In genomic region chr5:157172408-157172807, GRCh38 we compare ENCODE assay signal across 10 cellular contexts. TPM values are rescaled to one million over a fixed set of nuclear protein-coding genes. Genes with fewer than 3 reads are reported as not detected.
DNase-seq lines count a peak whose midpoint lies in the region; ATAC-seq and TF ChIP-seq lines count a peak whose summit lies in the region.
"Had no signal": no experiment of that assay in that cellular context is flagged by ENCODE, and none has a peak within 500 bp of the region (broad histone marks: within the 10 kb centered on the region; RNA-seq: fewer than 3 reads in every experiment).

No MANE protein-coding gene starts in this region.

- peaks cover 11% of the 10 kb centered on the region; the same call in 2 of the 3 replicates for H3K9me3 Mint-ChIP-seq in GM23338
- H3K9me3 Mint-ChIP-seq in activated naive CD8-positive, alpha-beta T cell treated with anti-CD3 and anti-CD28 coated beads, Interleukin-2, amount 10 ng/mL, durations not matched to agents 7 days and 5 days, result peaks cover 8% of the 10 kb centered on the region
- H3K9me3 Mint-ChIP-seq in stimulated activated effector memory CD8-positive, alpha-beta T cell treated with anti-CD3 and anti-CD28 coated beads, Interleukin-12 subunit alpha, Interleukin-12 subunit beta, amount 100 ng/mL, for 72 hours, result peaks cover 6% of the 10 kb centered on the region

- H3K36me3 Mint-ChIP-seq in GM23338 (ENCODE audit: low read depth), result no peaks in the 10 kb centered on the region; the same call in 2 of the 3 replicates
- peaks cover 15% of the 10 kb centered on the region for H3K36me3 Mint-ChIP-seq in activated naive CD8-positive, alpha-beta T cell treated with anti-CD3 and anti-CD28 coated beads, Interleukin-2, amount 10 ng/mL, durations not matched to agents 7 days and 5 days
- no peaks in the 10 kb centered on the region for H3K36me3 Mint-ChIP-seq in stimulated activated effector memory CD8-positive, alpha-beta T cell treated with anti-CD3 and anti-CD28 coated beads, Interleukin-12 subunit alpha, Interleukin-12 subunit beta, amount 100 ng/mL, for 72 hours

- H3K4me3 ChIP-seq in GM23338 (no peak overlapping the region), MG63 (no peak overlapping the region)
- H3K4me3 ChIP-seq: skin epidermis had no signal

- H3K36me3 ChIP-seq in GM23338 (ENCODE audit: insufficient read depth) (no peaks in the 10 kb centered on the region), MG63 (no peaks in the 10 kb centered on the region)

- no peaks in the 10 kb centered on the region for H3K9me3 ChIP-seq in MG63

- TF ChIP-seq POLR2A in Raji (IDR thresholded peaks at IDR 0.05; ENCODE audit: insufficient read depth, low read depth, low read length), result peak; percentile 38; the same call in 1 of the 2 replicates

- no peaks in the 10 kb centered on the region for H3K27me3 ChIP-seq in GM23338 (ENCODE audit: insufficient read depth)
- peaks cover 4% of the 10 kb centered on the region; the same call in 1 of the 2 replicates for H3K27me3 ChIP-seq in MG63

- H3K27ac ChIP-seq in GM23338 (ENCODE audit: low read depth), result no peak overlapping the region

- no peak for TF ChIP-seq CTCF in GM23338 (conservative IDR thresholded peaks at IDR 0.05; ENCODE audit: low read depth in 2 of 2)

- peak overlapping the region; percentile 83; the same call in 1 of the 2 replicates for H2AFZ ChIP-seq in GM23338

- H3K79me2 ChIP-seq in GM23338 (replicated peaks; ENCODE audit: insufficient read depth), result no peaks in the 10 kb centered on the region

- H3K9me2 ChIP-seq in GM23338 (ENCODE audit: insufficient read depth), result peaks cover 12% of the 10 kb centered on the region

- POLR2A ChIA-PET in activated naive CD8-positive, alpha-beta T cell treated with anti-CD3 and anti-CD28 coated beads, Interleukin-2, amount 10 ng/mL, durations not matched to agents 7 days and 5 days (lab: Charles Lee), result interaction anchor here (0.8 to 4.0 kb wide), 11 partner anchors 10 to 99 kb away, joined by 3 to 32 read pairs (median 5); partner anchors contain the start of genes ITK and MED7

- no peak overlapping the region for H3K27ac Mint-ChIP-seq in GM23338
- peak overlapping the region; percentile 88 for H3K27ac Mint-ChIP-seq in activated naive CD8-positive, alpha-beta T cell treated with anti-CD3 and anti-CD28 coated beads, Interleukin-2, amount 10 ng/mL, durations not matched to agents 7 days and 5 days
- peak overlapping the region; percentile 93 for H3K27ac Mint-ChIP-seq in stimulated activated effector memory CD8-positive, alpha-beta T cell treated with anti-CD3 and anti-CD28 coated beads, Interleukin-12 subunit alpha, Interleukin-12 subunit beta, amount 100 ng/mL, for 72 hours

- H3K4me1 Mint-ChIP-seq in GM23338, result peaks cover 21% of the 10 kb centered on the region; the same call in 2 of the 3 replicates
- peaks cover 54% of the 10 kb centered on the region for H3K4me1 Mint-ChIP-seq in activated naive CD8-positive, alpha-beta T cell treated with anti-CD3 and anti-CD28 coated beads, Interleukin-2, amount 10 ng/mL, durations not matched to agents 7 days and 5 days
- peaks cover 64% of the 10 kb centered on the region for H3K4me1 Mint-ChIP-seq in stimulated activated effector memory CD8-positive, alpha-beta T cell treated with anti-CD3 and anti-CD28 coated beads, Interleukin-12 subunit alpha, Interleukin-12 subunit beta, amount 100 ng/mL, for 72 hours

- H3F3A ChIP-seq in GM23338 (replicated peaks; ENCODE audit: low read depth), result no peaks in the 10 kb centered on the region

- no peaks in the 10 kb centered on the region for H4K20me1 ChIP-seq in GM23338 (replicated peaks; ENCODE audit: insufficient read depth)

- no peak overlapping the region for H3K4me2 ChIP-seq in GM23338

- ATAC-seq in GM23338, result no peak
- peak; percentile 99 for ATAC-seq in activated naive CD8-positive, alpha-beta T cell treated with anti-CD3 and anti-CD28 coated beads, Interleukin-2, amount 10 ng/mL, durations not matched to agents 7 days and 5 days (ENCODE audit: low read depth)
- ATAC-seq in stimulated activated effector memory CD8-positive, alpha-beta T cell treated with anti-CD3 and anti-CD28 coated beads, Interleukin-12 subunit alpha, Interleukin-12 subunit beta, amount 100 ng/mL, for 72 hours, result peak; percentile 99

- DNase-seq in ELF-1 (ENCODE audit: low read depth, low spot score), result peak; percentile 15
- no peak for DNase-seq in GM23338 (ENCODE audit: low spot score)
- peak; percentile 76 for DNase-seq in activated naive CD8-positive, alpha-beta T cell treated with anti-CD3 and anti-CD28 coated beads, Interleukin-2, amount 10 ng/mL, durations not matched to agents 7 days and 5 days
- peak; percentile 61 to 84 for DNase-seq in stimulated activated effector memory CD8-positive, alpha-beta T cell treated with anti-CD3 and anti-CD28 coated beads, Interleukin-12 subunit alpha, Interleukin-12 subunit beta, amount 100 ng/mL, for 72 hours (ENCODE audit: low spot score in 2 of 2)
- no peak for DNase-seq in MG63
- no peak for DNase-seq in globus pallidus (ENCODE audit: low spot score)
- DNase-seq in GDM1 (lab: John Stamatoyannopoulos, UW), result no peak

- H3K4me3 Mint-ChIP-seq in GM23338, result no peak overlapping the region
- peak overlapping the region; percentile 73 for H3K4me3 Mint-ChIP-seq in activated naive CD8-positive, alpha-beta T cell treated with anti-CD3 and anti-CD28 coated beads, Interleukin-2, amount 10 ng/mL, durations not matched to agents 7 days and 5 days
- H3K4me3 Mint-ChIP-seq in stimulated activated effector memory CD8-positive, alpha-beta T cell treated with anti-CD3 and anti-CD28 coated beads, Interleukin-12 subunit alpha, Interleukin-12 subunit beta, amount 100 ng/mL, for 72 hours, result peak overlapping the region; percentile 63

- no peaks in the 10 kb centered on the region; the same call in 1 of the 2 replicates for H3K4me1 ChIP-seq in GM23338 (ENCODE audit: insufficient read depth)

- no peaks in the 10 kb centered on the region for H3K27me3 Mint-ChIP-seq in GM23338 (ENCODE audit: insufficient read depth, low read depth, poor library complexity)
- no peaks in the 10 kb centered on the region for H3K27me3 Mint-ChIP-seq in activated naive CD8-positive, alpha-beta T cell treated with anti-CD3 and anti-CD28 coated beads, Interleukin-2, amount 10 ng/mL, durations not matched to agents 7 days and 5 days

TF ChIP-seq in GM23338, 12 proteins besides CTCF, POLR2A, EP300 and RAD21 (continues in another document):
- TF ChIP-seq STAT1 (IDR thresholded peaks at IDR 0.05; ENCODE audit: unreplicated experiment) (no peak), REST (IDR thresholded peaks at IDR 0.05; ENCODE audit: unreplicated experiment) (no peak)

RNA-seq across cellular contexts. Expression of gene GARIN3, which starts 6.3 kb away (rescaled TPM):
- not detected in 2 replicates for total RNA-seq in GM23338 (2014; rRNA removed; shearing (Covaris generic))
- polyA plus RNA-seq in GM23338 (2016; fragmentation: Nextera tagmentation; extraction: Ambion mirVana), result not detected in 2 replicates
- total RNA-seq in activated naive CD8-positive, alpha-beta T cell treated with anti-CD3 and anti-CD28 coated beads, Interleukin-2, amount 10 ng/mL, durations not matched to agents 7 days and 5 days, result not detected
- not detected in 2 replicates for total RNA-seq in MG63 (2014; rRNA removed; shearing (Covaris generic); ENCODE audit: low replicate concordance)
- total RNA-seq: bronchial epithelial cell had no signal

RNA-seq across cellular contexts. Expression of gene ITK, which starts 8.2 kb away (rescaled TPM):
- total RNA-seq in GM23338 (2014; rRNA removed; shearing (Covaris generic)), result not detected in 2 replicates
- polyA plus RNA-seq in GM23338 (2016; fragmentation: Nextera tagmentation; extraction: Ambion mirVana), result 0.08 TPM in 1 of 2 replicates, not detected in the other
- total RNA-seq in activated naive CD8-positive, alpha-beta T cell treated with anti-CD3 and anti-CD28 coated beads, Interleukin-2, amount 10 ng/mL, durations not matched to agents 7 days and 5 days, result 100 to 1,000 TPM; 313 to 324 TPM
- total RNA-seq in MG63 (2014; rRNA removed; shearing (Covaris generic); ENCODE audit: low replicate concordance), result not detected in 2 replicates
- total RNA-seq: bronchial epithelial cell had no signal

RNA-seq across cellular contexts. Expression of gene MED7, which starts 29.7 kb away (rescaled TPM):
- 9.7 and 11.6 TPM in 2 replicates for total RNA-seq in GM23338 (2014; rRNA removed; shearing (Covaris generic))
- 31.7 and 34.4 TPM in 2 replicates for polyA plus RNA-seq in GM23338 (2016; fragmentation: Nextera tagmentation; extraction: Ambion mirVana)
- 10 to 100 TPM; 15.3 to 15.5 TPM for total RNA-seq in activated naive CD8-positive, alpha-beta T cell treated with anti-CD3 and anti-CD28 coated beads, Interleukin-2, amount 10 ng/mL, durations not matched to agents 7 days and 5 days
- 15.4 and 27.6 TPM in 2 replicates for total RNA-seq in MG63 (2014; rRNA removed; shearing (Covaris generic); ENCODE audit: low replicate concordance)

Comparison
In these comparisons a context has a peak if more than half of its experiments do, and no peak if none do; other contexts are left out.
1. DNase-seq: peak in ELF-1 (single experiment), activated naive CD8-positive, alpha-beta T cell treated with anti-CD3 and anti-CD28 coated beads, Interleukin-2, amount 10 ng/mL, durations not matched to agents 7 days and 5 days (single experiment) and stimulated activated effector memory CD8-positive, alpha-beta T cell treated with anti-CD3 and anti-CD28 coated beads, Interleukin-12 subunit alpha, Interleukin-12 subunit beta, amount 100 ng/mL, for 72 hours (2 of 2); none in GM23338 (single experiment), MG63 (single experiment), globus pallidus (single experiment) and GDM1 (single experiment).
2. RNA of gene ITK, which starts 8.2 kb away (total RNA-seq): 313 to 324 TPM in activated naive CD8-positive, alpha-beta T cell treated with anti-CD3 and anti-CD28 coated beads, Interleukin-2, amount 10 ng/mL, durations not matched to agents 7 days and 5 days; not detected in GM23338 and not detected in MG63; every median in the first group is over 100 times any median in the second.